In the genomic region with DNA sequence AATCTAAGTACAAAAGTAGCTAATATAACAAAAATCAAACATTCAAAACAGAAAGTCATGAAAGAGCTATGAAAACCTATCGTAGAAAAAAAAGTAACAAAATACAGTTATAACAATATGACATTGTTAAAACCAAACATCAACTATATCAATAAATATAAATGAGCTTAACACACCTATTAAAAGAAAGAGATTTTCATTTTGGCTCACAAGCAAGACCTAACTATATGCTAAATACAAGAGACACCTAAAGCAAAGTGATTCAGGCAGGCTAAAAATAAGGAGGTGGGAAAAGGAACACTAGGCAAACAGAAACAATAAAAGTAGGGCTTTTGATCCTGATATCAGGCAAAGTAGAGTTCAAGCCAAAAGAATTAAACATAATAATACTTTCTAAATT, we compare ENCODE assay signal across 1 cellular context.
A peak's percentile ranks its signal among the peaks of the same experiment; 100 is the strongest.
TF ChIP-seq lines count a peak whose summit lies in the region.

No MANE protein-coding gene starts in this region.

TF ChIP-seq in HEK293, 187 proteins besides CTCF, POLR2A, EP300 and RAD21:
- TF ChIP-seq, protein P1, sequence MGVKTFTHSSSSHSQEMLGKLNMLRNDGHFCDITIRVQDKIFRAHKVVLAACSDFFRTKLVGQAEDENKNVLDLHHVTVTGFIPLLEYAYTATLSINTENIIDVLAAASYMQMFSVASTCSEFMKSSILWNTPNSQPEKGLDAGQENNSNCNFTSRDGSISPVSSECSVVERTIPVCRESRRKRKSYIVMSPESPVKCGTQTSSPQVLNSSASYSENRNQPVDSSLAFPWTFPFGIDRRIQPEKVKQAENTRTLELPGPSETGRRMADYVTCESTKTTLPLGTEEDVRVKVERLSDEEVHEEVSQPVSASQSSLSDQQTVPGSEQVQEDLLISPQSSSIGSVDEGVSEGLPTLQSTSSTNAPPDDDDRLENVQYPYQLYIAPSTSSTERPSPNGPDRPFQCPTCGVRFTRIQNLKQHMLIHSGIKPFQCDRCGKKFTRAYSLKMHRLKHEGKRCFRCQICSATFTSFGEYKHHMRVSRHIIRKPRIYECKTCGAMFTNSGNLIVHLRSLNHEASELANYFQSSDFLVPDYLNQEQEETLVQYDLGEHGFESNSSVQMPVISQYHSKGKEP (tag by site-specific recombination; IDR thresholded peaks at IDR 0.05), result no peak
- TF ChIP-seq, protein P2, sequence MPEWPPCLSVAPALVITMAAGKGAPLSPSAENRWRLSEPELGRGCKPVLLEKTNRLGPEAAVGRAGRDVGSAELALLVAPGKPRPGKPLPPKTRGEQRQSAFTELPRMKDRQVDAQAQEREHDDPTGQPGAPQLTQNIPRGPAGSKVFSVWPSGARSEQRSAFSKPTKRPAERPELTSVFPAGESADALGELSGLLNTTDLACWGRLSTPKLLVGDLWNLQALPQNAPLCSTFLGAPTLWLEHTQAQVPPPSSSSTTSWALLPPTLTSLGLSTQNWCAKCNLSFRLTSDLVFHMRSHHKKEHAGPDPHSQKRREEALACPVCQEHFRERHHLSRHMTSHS (tag by site-specific recombination; IDR thresholded peaks at IDR 0.05), result no peak
- TF ChIP-seq ZNF2 (tag by site-specific recombination; IDR thresholded peaks at IDR 0.05), result no peak
- TF ChIP-seq, protein P3, sequence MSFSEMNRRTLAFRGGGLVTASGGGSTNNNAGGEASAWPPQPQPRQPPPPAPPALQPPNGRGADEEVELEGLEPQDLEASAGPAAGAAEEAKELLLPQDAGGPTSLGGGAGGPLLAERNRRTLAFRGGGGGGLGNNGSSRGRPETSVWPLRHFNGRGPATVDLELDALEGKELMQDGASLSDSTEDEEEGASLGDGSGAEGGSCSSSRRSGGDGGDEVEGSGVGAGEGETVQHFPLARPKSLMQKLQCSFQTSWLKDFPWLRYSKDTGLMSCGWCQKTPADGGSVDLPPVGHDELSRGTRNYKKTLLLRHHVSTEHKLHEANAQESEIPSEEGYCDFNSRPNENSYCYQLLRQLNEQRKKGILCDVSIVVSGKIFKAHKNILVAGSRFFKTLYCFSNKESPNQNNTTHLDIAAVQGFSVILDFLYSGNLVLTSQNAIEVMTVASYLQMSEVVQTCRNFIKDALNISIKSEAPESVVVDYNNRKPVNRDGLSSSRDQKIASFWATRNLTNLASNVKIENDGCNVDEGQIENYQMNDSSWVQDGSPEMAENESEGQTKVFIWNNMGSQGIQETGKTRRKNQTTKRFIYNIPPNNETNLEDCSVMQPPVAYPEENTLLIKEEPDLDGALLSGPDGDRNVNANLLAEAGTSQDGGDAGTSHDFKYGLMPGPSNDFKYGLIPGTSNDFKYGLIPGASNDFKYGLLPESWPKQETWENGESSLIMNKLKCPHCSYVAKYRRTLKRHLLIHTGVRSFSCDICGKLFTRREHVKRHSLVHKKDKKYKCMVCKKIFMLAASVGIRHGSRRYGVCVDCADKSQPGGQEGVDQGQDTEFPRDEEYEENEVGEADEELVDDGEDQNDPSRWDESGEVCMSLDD (tag by site-specific recombination; IDR thresholded peaks at IDR 0.05), result no peak
- TF ChIP-seq ZNF530 (tag by site-specific recombination; IDR thresholded peaks at IDR 0.05; ENCODE audit: low read depth), result no peak
- 0 out of 2 replicates have a peak, but pooled peaks have one; percentile 31 for TF ChIP-seq ZNF626 (tag by site-specific recombination; IDR thresholded peaks at IDR 0.05)
